1 cellular context compared by ENCODE assay signal in genomic region chr11:43802509-43802908, GRCh38.
TF ChIP-seq lines count a peak whose summit lies in the region.

No MANE protein-coding gene starts in this region.

TF ChIP-seq in GM12878, 131 proteins besides CTCF, POLR2A, EP300 and RAD21:
- TF ChIP-seq PRDM15 (CRISPR knock-in tag; IDR thresholded peaks at IDR 0.05) (no peak), NKRF (conservative IDR thresholded peaks at IDR 0.05) (no peak), STAT3 (IDR thresholded peaks at IDR 0.05; ENCODE audit: low read depth, low read length) (no peak)
